34 cellular contexts compared by ENCODE assay signal in genomic region chr13:108705031-108705430, GRCh38.
"Had no signal": no experiment of that assay in that cellular context is flagged by ENCODE, and none has a peak within 500 bp of the region (broad histone marks: within the 10 kb centered on the region; RNA-seq: fewer than 3 reads in every experiment).

No MANE protein-coding gene starts in this region.

- H3K4me1 ChIP-seq: esophagus squamous epithelium, heart right ventricle, pancreas, prostate gland, sigmoid colon, thyroid gland, upper lobe of left lung had no signal

- H3K9me3 Mint-ChIP-seq: activated CD4-positive, alpha-beta T cell treated with anti-CD3 and anti-CD28 coated beads, Interleukin-2, amount 10 ng/mL, durations not matched to agents 24 days and 14 days had no signal

- H3K4me1 Mint-ChIP-seq: activated CD4-positive, alpha-beta T cell treated with anti-CD3 and anti-CD28 coated beads, Interleukin-2, amount 10 ng/mL, durations not matched to agents 24 days and 14 days; naive thymus-derived CD8-positive, alpha-beta T cell; neural crest cell; stimulated activated effector memory CD8-positive, alpha-beta T cell treated with anti-CD3 and anti-CD28 coated beads, Interleukin-12 subunit alpha, Interleukin-12 subunit beta, amount 100 ng/mL, for 72 hours; stimulated activated naive CD8-positive, alpha-beta T cell treated with anti-CD3 and anti-CD28 coated beads, Interleukin-15, amount 100 ng/mL, for 72 hours; T-helper 17 cell had no signal

- H3K4me3 ChIP-seq: esophagus squamous epithelium, heart right ventricle, pancreas, prostate gland, sigmoid colon, thyroid gland, upper lobe of left lung had no signal

- FAIRE-seq: astrocyte, endothelial cell of umbilical vein, islet of Langerhans, pancreas, small intestine had no signal

- ATAC-seq: heart right ventricle; left cardiac atrium; left ventricle myocardium superior; naive thymus-derived CD8-positive, alpha-beta T cell; stimulated activated effector memory CD8-positive, alpha-beta T cell treated with anti-CD3 and anti-CD28 coated beads, Interleukin-12 subunit alpha, Interleukin-12 subunit beta, amount 100 ng/mL, for 72 hours; stimulated activated naive CD8-positive, alpha-beta T cell treated with anti-CD3 and anti-CD28 coated beads, Interleukin-15, amount 100 ng/mL, for 72 hours; T-helper 17 cell had no signal

- H3K27me3 Mint-ChIP-seq: activated CD4-positive, alpha-beta memory T cell treated with anti-CD3 and anti-CD28 coated beads for 36 hours; activated CD4-positive, alpha-beta T cell treated with anti-CD3 and anti-CD28 coated beads, Interleukin-2, amount 10 ng/mL, durations not matched to agents 24 days and 14 days; activated T-cell treated with anti-CD3 and anti-CD28 coated beads, Interleukin-2, amount 50 U/mL, for 24 hours; stimulated activated naive CD8-positive, alpha-beta T cell treated with anti-CD3 and anti-CD28 coated beads, Interleukin-15, amount 100 ng/mL, for 72 hours; T-helper 17 cell had no signal

- H3K27ac Mint-ChIP-seq: activated CD4-positive, alpha-beta memory T cell treated with anti-CD3 and anti-CD28 coated beads for 36 hours; activated CD4-positive, alpha-beta T cell treated with anti-CD3 and anti-CD28 coated beads, Interleukin-2, amount 10 ng/mL, durations not matched to agents 24 days and 14 days; activated T-cell treated with anti-CD3 and anti-CD28 coated beads, Interleukin-2, amount 50 U/mL, for 24 hours; mesothelial cell of epicardium; naive thymus-derived CD8-positive, alpha-beta T cell; stimulated activated effector memory CD8-positive, alpha-beta T cell treated with anti-CD3 and anti-CD28 coated beads, Interleukin-12 subunit alpha, Interleukin-12 subunit beta, amount 100 ng/mL, for 72 hours; stimulated activated naive CD8-positive, alpha-beta T cell treated with anti-CD3 and anti-CD28 coated beads, Interleukin-15, amount 100 ng/mL, for 72 hours; T-helper 17 cell had no signal

- H3K27me3 ChIP-seq: brain microvascular endothelial cell, esophagus squamous epithelium, heart right ventricle, pancreas, sigmoid colon, thyroid gland, upper lobe of left lung had no signal

- H3K4me3 Mint-ChIP-seq: activated CD4-positive, alpha-beta memory T cell treated with anti-CD3 and anti-CD28 coated beads for 36 hours; activated CD4-positive, alpha-beta T cell treated with anti-CD3 and anti-CD28 coated beads, Interleukin-2, amount 10 ng/mL, durations not matched to agents 24 days and 14 days; activated T-cell treated with anti-CD3 and anti-CD28 coated beads, Interleukin-2, amount 50 U/mL, for 24 hours; mesothelial cell of epicardium; naive thymus-derived CD8-positive, alpha-beta T cell; neural crest cell; stimulated activated effector memory CD8-positive, alpha-beta T cell treated with anti-CD3 and anti-CD28 coated beads, Interleukin-12 subunit alpha, Interleukin-12 subunit beta, amount 100 ng/mL, for 72 hours; stimulated activated naive CD8-positive, alpha-beta T cell treated with anti-CD3 and anti-CD28 coated beads, Interleukin-15, amount 100 ng/mL, for 72 hours; T-helper 17 cell had no signal

- H3K27ac ChIP-seq: brain microvascular endothelial cell, esophagus squamous epithelium, heart right ventricle, pancreas, prostate gland, sigmoid colon, thyroid gland, upper lobe of left lung had no signal

- H3K9me3 ChIP-seq: prostate gland, thyroid gland, upper lobe of left lung had no signal

- DNase-seq: activated CD4-positive, alpha-beta memory T cell treated with anti-CD3 and anti-CD28 coated beads for 36 hours; activated CD4-positive, alpha-beta T cell treated with anti-CD3 and anti-CD28 coated beads, Interleukin-2, amount 10 ng/mL, durations not matched to agents 24 days and 14 days; activated CD4-positive, CD25-positive, alpha-beta regulatory T cell treated with anti-CD3 and anti-CD28 coated beads, Interleukin-2, amount 50 U/mL, for 72 hours; activated CD8-positive, alpha-beta memory T cell treated with anti-CD3 and anti-CD28 coated beads, Interleukin-2, amount 50 U/mL, for 48 hours; activated gamma-delta T cell treated with Interleukin-2 at 50 U/mL for 16 hours; activated naive CD4-positive, alpha-beta T cell treated with anti-CD3 and anti-CD28 coated beads, Interleukin-2, amount 50 U/mL, for 16 hours; activated T-cell treated with anti-CD3 and anti-CD28 coated beads, Interleukin-2, amount 50 U/mL, for 24 hours; amniotic stem cell; brain microvascular endothelial cell; caudate nucleus; esophagus squamous epithelium; foreskin melanocyte; heart right ventricle; left cardiac atrium; left ventricle myocardium superior; naive thymus-derived CD8-positive, alpha-beta T cell; nucleus accumbens; pancreas; sigmoid colon; small intestine; stimulated activated CD4-positive, alpha-beta T cell treated with anti-CD3 and anti-CD28 coated beads, Interleukin-4, amount 100 ng/mL, for 24 hours; stimulated activated naive CD8-positive, alpha-beta T cell treated with anti-CD3 and anti-CD28 coated beads, Interleukin-15, amount 100 ng/mL, for 72 hours; substantia nigra; T-helper 17 cell; T1000; thyroid gland; upper lobe of left lung had no signal

- H3K36me3 Mint-ChIP-seq: mesothelial cell of epicardium; stimulated activated effector memory CD8-positive, alpha-beta T cell treated with anti-CD3 and anti-CD28 coated beads, Interleukin-12 subunit alpha, Interleukin-12 subunit beta, amount 100 ng/mL, for 72 hours had no signal

- H3K36me3 ChIP-seq: brain microvascular endothelial cell, esophagus squamous epithelium, heart right ventricle, pancreas, prostate gland, sigmoid colon, thyroid gland, upper lobe of left lung had no signal
